37 cellular contexts compared by ENCODE assay signal in the genomic region with DNA sequence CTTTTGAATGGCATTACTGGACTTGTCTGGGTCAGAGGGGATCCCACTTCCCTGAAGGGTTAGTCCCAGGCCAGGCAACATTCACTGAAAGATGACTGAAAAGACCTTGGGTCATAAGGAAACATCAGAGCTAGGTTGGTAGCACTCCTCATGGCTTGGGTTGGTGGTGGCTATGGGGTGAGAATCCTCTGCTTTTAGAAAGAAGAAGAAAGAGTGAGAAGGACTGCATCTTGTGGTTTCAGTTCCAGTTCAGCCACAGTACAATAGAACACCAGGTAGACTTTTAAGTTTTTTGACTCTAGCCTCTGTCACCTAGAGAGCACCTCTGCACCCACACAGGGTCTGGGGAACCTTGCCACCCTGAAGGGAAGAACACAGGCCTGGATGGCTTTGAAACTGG. TPM values are rescaled to one million over a fixed set of nuclear protein-coding genes. Genes with fewer than 3 reads are reported as not detected.
"Had no signal": no experiment of that assay in that cellular context is flagged by ENCODE, and none has a peak within 500 bp of the region (broad histone marks: within the 10 kb centered on the region; RNA-seq: fewer than 3 reads in every experiment).

No MANE protein-coding gene starts in this region.

- DNase-seq: Kasumi-1, KG1, MM.1S, NCI-H1048, NCI-H1092 treated with DMSO at 0.1 percent for 48 hours, NCI-H1105 treated with DMSO at 0.1 percent for 48 hours, NCI-H1417, NCI-H1436, NCI-H146, NCI-H1694, NCI-H187, NCI-H1930, NCI-H2029 treated with DMSO at 0.1 percent for 48 hours, NCI-H2081 treated with DMSO at 0.1 percent for 48 hours, NCI-H2107, NCI-H2171, NCI-H226, NCI-H446 treated with DMSO at 0.1 percent for 48 hours, NCI-H510A, NCI-H524, NCI-H526, NCI-H69, NCI-H748 treated with DMSO at 0.1 percent for 48 hours, NCI-H82, PC-9, SHP77, SIG-M5, SJCRH30 had no signal

- H3K4me1 ChIP-seq: SJCRH30 had no signal

- H3K36me3 ChIP-seq: SJCRH30 had no signal

- H3K9me3 ChIP-seq: SJCRH30 had no signal

- ATAC-seq: Panc1, Right ventricle myocardium inferior, SK-N-SH treated with all-trans-retinoic acid at 6 μM for 48 hours had no signal

- H3K27me3 ChIP-seq: SJCRH30 had no signal

- H3K4me3 ChIP-seq: PC-9, SJCRH30, SK-N-MC had no signal

- H3K27ac ChIP-seq: PC-9, RWPE1, SJCRH30, SK-N-MC had no signal

- H3K4me2 ChIP-seq: PC-9 had no signal

- H2AFZ ChIP-seq: PC-9 had no signal

RNA-seq across cellular contexts. Expression of gene PRR32, which starts 36.3 kb away (rescaled TPM):
- total RNA-seq: M059J, OCI-LY7, PC-9, RPMI7951, SK-MEL-5 had no signal
